In genomic region chr7:37352251-37352650, GRCh38 we compare ENCODE assay signal across 16 cellular contexts.
DNase-seq lines count a peak whose midpoint lies in the region; ATAC-seq and TF ChIP-seq lines count a peak whose summit lies in the region.
"Had no signal": no experiment of that assay in that cellular context is flagged by ENCODE, and none has a peak within 500 bp of the region (broad histone marks: within the 10 kb centered on the region; RNA-seq: fewer than 3 reads in every experiment).

No MANE protein-coding gene starts in this region.

- peaks cover 84% of the 10 kb centered on the region for H3K4me1 Mint-ChIP-seq in activated CD4-positive, alpha-beta T cell treated with anti-CD3 and anti-CD28 coated beads for 36 hours
- H3K4me1 Mint-ChIP-seq in CD8-positive, alpha-beta memory T cell: peaks cover 54 to 73% (median 72%) of the 10 kb centered on the region in 3 donors
- peaks cover 71% of the 10 kb centered on the region for H3K4me1 Mint-ChIP-seq in activated CD8-positive, alpha-beta T cell treated with anti-CD3 and anti-CD28 coated beads for 36 hours (ENCODE audit: low read depth)
- peaks cover 79% of the 10 kb centered on the region for H3K4me1 Mint-ChIP-seq in endothelial cell (ENCODE audit: unreplicated experiment)

- no peaks in the 10 kb centered on the region for H3K9me3 ChIP-seq in CD8-positive, alpha-beta memory T cell (ENCODE audit: low read length)
- H3K9me3 ChIP-seq: esophagus muscularis mucosa, gastrocnemius medialis had no signal

- H3K27me3 ChIP-seq in CD8-positive, alpha-beta memory T cell (ENCODE audit: insufficient read depth, low read length, poor library complexity, severe bottlenecking): no peaks in the 10 kb centered on the region
- H3K27me3 ChIP-seq: esophagus muscularis mucosa, gastrocnemius medialis had no signal

- no peak overlapping the region for H3K27ac ChIP-seq in CD8-positive, alpha-beta memory T cell (ENCODE audit: low read depth, low read length)

- no peak for DNase-seq in activated CD4-positive, alpha-beta T cell treated with anti-CD3 and anti-CD28 coated beads for 36 hours
- DNase-seq in activated CD4-positive, alpha-beta T cell treated with anti-CD3 and anti-CD28 coated beads for 1 hour: no peak
- DNase-seq in CD8-positive, alpha-beta memory T cell: no peak
- no peak for DNase-seq in activated CD8-positive, alpha-beta T cell treated with anti-CD3 and anti-CD28 coated beads for 36 hours
- DNase-seq in endothelial cell (ENCODE audit: low spot score) (no peak), NCI-H526 treated with DMSO at 0.1 percent for 48 hours (lab: John Stamatoyannopoulos, UW) (no peak), NCI-H1436 treated with DMSO at 0.1 percent for 48 hours (lab: John Stamatoyannopoulos, UW) (no peak)
- DNase-seq in activated CD8-positive, alpha-beta memory T cell treated with anti-CD3 and anti-CD28 coated beads for 24 hours: no peak
- DNase-seq: cerebellar nuclear complex, DMS 273 treated with DMSO at 0.1 percent for 48 hours, gastrocnemius medialis, HFFc6, NCI-H146 had no signal

- peak overlapping the region; percentile 61 for H3K4me3 ChIP-seq in CD8-positive, alpha-beta memory T cell (ENCODE audit: low read length)

- peaks cover 15% of the 10 kb centered on the region for H3K36me3 Mint-ChIP-seq in activated CD4-positive, alpha-beta T cell treated with anti-CD3 and anti-CD28 coated beads for 36 hours (ENCODE audit: low read depth)
- H3K36me3 Mint-ChIP-seq in CD8-positive, alpha-beta memory T cell: peaks cover 0 to 4% (median 0%) of the 10 kb centered on the region in 3 donors
- peaks cover 4% of the 10 kb centered on the region for H3K36me3 Mint-ChIP-seq in activated CD8-positive, alpha-beta T cell treated with anti-CD3 and anti-CD28 coated beads for 36 hours (ENCODE audit: low read depth)
- H3K36me3 Mint-ChIP-seq in endothelial cell (ENCODE audit: low read depth, unreplicated experiment): peaks cover 10% of the 10 kb centered on the region
- H3K36me3 Mint-ChIP-seq: memory B cell had no signal

- peak overlapping the region; percentile 99 for H3K27ac Mint-ChIP-seq in activated CD4-positive, alpha-beta T cell treated with anti-CD3 and anti-CD28 coated beads for 36 hours
- no peak overlapping the region for H3K27ac Mint-ChIP-seq in CD8-positive, alpha-beta memory T cell
- H3K27ac Mint-ChIP-seq in activated CD8-positive, alpha-beta T cell treated with anti-CD3 and anti-CD28 coated beads for 36 hours: peak overlapping the region; percentile 95
- H3K27ac Mint-ChIP-seq in endothelial cell (ENCODE audit: unreplicated experiment): no peak overlapping the region
- H3K27ac Mint-ChIP-seq: HFFc6 had no signal

- H3K4me1 ChIP-seq in CD8-positive, alpha-beta memory T cell (ENCODE audit: insufficient read depth, low read length): peaks cover 46% of the 10 kb centered on the region

- CTCF ChIA-PET in activated CD4-positive, alpha-beta T cell treated with anti-CD3 and anti-CD28 coated beads for 36 hours (lab: Charles Lee): interaction anchor here (0.6 to 5.9 kb wide), 23 partner anchors 9 to 158 kb away, joined by 3 to 68 read pairs (median 4); partner anchors contain the start of gene ELMO1
- CTCF ChIA-PET in CD8-positive, alpha-beta memory T cell (lab: Charles Lee): interaction anchor here (0.6 to 2.4 kb wide), 10 partner anchors 10 to 152 kb away, joined by 3 to 25 read pairs (median 4); no protein-coding TSS in a partner anchor
- CTCF ChIA-PET in activated CD8-positive, alpha-beta T cell treated with anti-CD3 and anti-CD28 coated beads for 36 hours (lab: Charles Lee): interaction anchor here (0.9 to 6.1 kb wide), 23 partner anchors 9 to 156 kb away, joined by 3 to 53 read pairs (median 6); partner anchors contain the start of gene ELMO1

- H3K9me3 Mint-ChIP-seq in activated CD4-positive, alpha-beta T cell treated with anti-CD3 and anti-CD28 coated beads for 36 hours (ENCODE audit: low read depth): no peaks in the 10 kb centered on the region
- no peaks in the 10 kb centered on the region for H3K9me3 Mint-ChIP-seq in CD8-positive, alpha-beta memory T cell
- no peaks in the 10 kb centered on the region for H3K9me3 Mint-ChIP-seq in activated CD8-positive, alpha-beta T cell treated with anti-CD3 and anti-CD28 coated beads for 36 hours
- H3K9me3 Mint-ChIP-seq in endothelial cell (ENCODE audit: unreplicated experiment): no peaks in the 10 kb centered on the region
- H3K9me3 Mint-ChIP-seq: memory B cell had no signal

- intact Hi-C loops in activated CD4-positive, alpha-beta T cell treated with anti-CD3 and anti-CD28 coated beads for 36 hours (cut with DNase I, micrococcal nuclease): loop anchor here (2.0 to 10.0 kb wide), 8 partner anchors 117 to 960 kb away; no protein-coding TSS in a partner anchor
- intact Hi-C loops in activated CD8-positive, alpha-beta T cell treated with anti-CD3 and anti-CD28 coated beads for 36 hours (cut with micrococcal nuclease): loop anchor here (2.0 to 10.0 kb wide), 3 partner anchors 67 to 117 kb away; partner anchors contain the start of gene ELMO1

- ATAC-seq in activated CD4-positive, alpha-beta T cell treated with anti-CD3 and anti-CD28 coated beads for 36 hours: no peak
- no peak for ATAC-seq in activated CD8-positive, alpha-beta T cell treated with anti-CD3 and anti-CD28 coated beads for 36 hours
- ATAC-seq: gastrocnemius medialis, PC-3 had no signal

- POLR2A ChIA-PET in activated CD4-positive, alpha-beta T cell treated with anti-CD3 and anti-CD28 coated beads for 36 hours (lab: Charles Lee): interaction anchor here (0.6 to 1.3 kb wide), 4 partner anchors 17 to 143 kb away, joined by 3 to 4 read pairs (median 3); no protein-coding TSS in a partner anchor
- POLR2A ChIA-PET in CD8-positive, alpha-beta memory T cell (lab: Charles Lee): interaction anchor here (1.3 to 3.0 kb wide), 2 partner anchors 9 to 96 kb away, joined by 3 to 21 read pairs; partner anchors contain the start of gene ELMO1
- POLR2A ChIA-PET in activated CD8-positive, alpha-beta T cell treated with anti-CD3 and anti-CD28 coated beads for 36 hours (lab: Charles Lee): interaction anchor here (1.3 to 5.7 kb wide), 4 partner anchors 11 to 56 kb away, joined by 3 to 32 read pairs (median 4); no protein-coding TSS in a partner anchor

- no peaks in the 10 kb centered on the region for H3K36me3 ChIP-seq in CD8-positive, alpha-beta memory T cell (ENCODE audit: insufficient read depth, low read length)
- H3K36me3 ChIP-seq: esophagus muscularis mucosa, gastrocnemius medialis had no signal

- TF ChIP-seq CTCF in activated CD8-positive, alpha-beta T cell treated with anti-CD3 and anti-CD28 coated beads for 36 hours (IDR thresholded peaks at IDR 0.05): no peak
- TF ChIP-seq CTCF in endothelial cell (IDR thresholded peaks at IDR 0.05; ENCODE audit: unreplicated experiment): no peak

- no peaks in the 10 kb centered on the region for H3K27me3 Mint-ChIP-seq in activated CD4-positive, alpha-beta T cell treated with anti-CD3 and anti-CD28 coated beads for 36 hours
- H3K27me3 Mint-ChIP-seq in CD8-positive, alpha-beta memory T cell: no peaks in the 10 kb centered on the region
- H3K27me3 Mint-ChIP-seq in activated CD8-positive, alpha-beta T cell treated with anti-CD3 and anti-CD28 coated beads for 36 hours: no peaks in the 10 kb centered on the region
- H3K27me3 Mint-ChIP-seq in endothelial cell (ENCODE audit: unreplicated experiment): peaks cover 3% of the 10 kb centered on the region
- H3K27me3 Mint-ChIP-seq: memory B cell had no signal

- H3K4me3 Mint-ChIP-seq in activated CD4-positive, alpha-beta T cell treated with anti-CD3 and anti-CD28 coated beads for 36 hours: peak overlapping the region; percentile 86
- peak overlapping the region in 6 of 7 donors; percentile 18 to 93 (median 90) for H3K4me3 Mint-ChIP-seq in CD8-positive, alpha-beta memory T cell
- peak overlapping the region; percentile 93 for H3K4me3 Mint-ChIP-seq in activated CD8-positive, alpha-beta T cell treated with anti-CD3 and anti-CD28 coated beads for 36 hours
- H3K4me3 Mint-ChIP-seq in endothelial cell (ENCODE audit: unreplicated experiment): peak overlapping the region; percentile 42
- H3K4me3 Mint-ChIP-seq: HFFc6 had no signal

Comparison
In these comparisons a context has a peak if more than half of its experiments do, and no peak if none do; other contexts are left out.
1. H3K27ac Mint-ChIP-seq: peak in activated CD4-positive, alpha-beta T cell treated with anti-CD3 and anti-CD28 coated beads for 36 hours (single experiment) and activated CD8-positive, alpha-beta T cell treated with anti-CD3 and anti-CD28 coated beads for 36 hours (single experiment); none in CD8-positive, alpha-beta memory T cell (0 of 8) and endothelial cell (single experiment).
2. H3K4me3 Mint-ChIP-seq: peak in every context shown above with its lines; median percentile 93 in activated CD8-positive, alpha-beta T cell treated with anti-CD3 and anti-CD28 coated beads for 36 hours; 90 in CD8-positive, alpha-beta memory T cell; 86 in activated CD4-positive, alpha-beta T cell treated with anti-CD3 and anti-CD28 coated beads for 36 hours; 42 in endothelial cell.